25 cellular contexts compared by ENCODE assay signal in genomic region chr18:35443847-35444246, GRCh38.
"Had no signal": no experiment of that assay in that cellular context is flagged by ENCODE, and none has a peak within 500 bp of the region (broad histone marks: within the 10 kb centered on the region; RNA-seq: fewer than 3 reads in every experiment).

No MANE protein-coding gene starts in this region.

- H3K4me3 Mint-ChIP-seq: activated CD4-positive, alpha-beta memory T cell treated with anti-CD3 and anti-CD28 coated beads for 36 hours; activated CD4-positive, alpha-beta T cell treated with anti-CD3 and anti-CD28 coated beads, Interleukin-2, amount 10 ng/mL, durations not matched to agents 24 days and 14 days; activated T-cell treated with anti-CD3 and anti-CD28 coated beads, Interleukin-2, amount 50 U/mL, for 24 hours; activated T-helper 17 cell treated with anti-CD3 and anti-CD28 coated beads, Interleukin-2, amount 50 U/mL, for 72 hours; memory B cell; natural killer cell had no signal

- H3K4me1 ChIP-seq: testis, transverse colon had no signal

- H2AFZ ChIP-seq: hepatocyte had no signal

- H3K9me3 ChIP-seq: spleen, testis, transverse colon had no signal

- ATAC-seq: activated T-helper 17 cell treated with anti-CD3 and anti-CD28 coated beads, Interleukin-2, amount 50 U/mL, for 72 hours; esophagus mucosa; natural killer cell; stimulated activated naive CD8-positive, alpha-beta T cell treated with anti-CD3 and anti-CD28 coated beads, Interleukin-15, Interleukin-2, amounts not matched to agents 100 U/mL and 50 U/mL, for 24 hours had no signal

- H3K79me2 ChIP-seq: hepatocyte had no signal

- H3K27ac Mint-ChIP-seq: activated CD4-positive, alpha-beta memory T cell treated with anti-CD3 and anti-CD28 coated beads for 36 hours; activated CD4-positive, alpha-beta T cell treated with anti-CD3 and anti-CD28 coated beads, Interleukin-2, amount 10 ng/mL, durations not matched to agents 24 days and 14 days; activated T-cell treated with anti-CD3 and anti-CD28 coated beads, Interleukin-2, amount 50 U/mL, for 24 hours; activated T-helper 17 cell treated with anti-CD3 and anti-CD28 coated beads, Interleukin-2, amount 50 U/mL, for 72 hours; natural killer cell had no signal

- DNase-seq: activated CD4-positive, alpha-beta memory T cell treated with anti-CD3 and anti-CD28 coated beads for 36 hours; activated CD4-positive, alpha-beta T cell treated with anti-CD3 and anti-CD28 coated beads, Interleukin-2, amount 10 ng/mL, durations not matched to agents 24 days and 14 days; activated CD4-positive, CD25-positive, alpha-beta regulatory T cell treated with anti-CD3 and anti-CD28 coated beads, Interleukin-2, amount 50 U/mL, for 72 hours; activated CD8-positive, alpha-beta memory T cell treated with anti-CD3 and anti-CD28 coated beads, Interleukin-2, amount 50 U/mL, for 48 hours; activated gamma-delta T cell treated with Interleukin-2 at 50 U/mL for 16 hours; activated naive CD4-positive, alpha-beta T cell treated with anti-CD3 and anti-CD28 coated beads, Interleukin-2, amount 50 U/mL, for 16 hours; activated T-cell treated with anti-CD3 and anti-CD28 coated beads, Interleukin-2, amount 50 U/mL, for 24 hours; amniotic stem cell; brain microvascular endothelial cell; central memory CD4-positive, alpha-beta T cell; foreskin keratinocyte; islet precursor cell; natural killer cell; right cardiac atrium; spleen; stimulated activated naive CD8-positive, alpha-beta T cell treated with anti-CD3 and anti-CD28 coated beads, Interleukin-15, Interleukin-2, amounts not matched to agents 100 U/mL and 50 U/mL, for 24 hours; T-helper 2 cell; testis; transverse colon had no signal

- H3K4me2 ChIP-seq: hepatocyte had no signal

- FAIRE-seq: astrocyte, endothelial cell of umbilical vein had no signal

- H3K36me3 Mint-ChIP-seq: activated CD4-positive, alpha-beta memory T cell treated with anti-CD3 and anti-CD28 coated beads for 36 hours; memory B cell; natural killer cell had no signal

- H3K9me3 Mint-ChIP-seq: activated CD4-positive, alpha-beta memory T cell treated with anti-CD3 and anti-CD28 coated beads for 36 hours; activated CD4-positive, alpha-beta T cell treated with anti-CD3 and anti-CD28 coated beads, Interleukin-2, amount 10 ng/mL, durations not matched to agents 24 days and 14 days; activated T-cell treated with anti-CD3 and anti-CD28 coated beads, Interleukin-2, amount 50 U/mL, for 24 hours; activated T-helper 17 cell treated with anti-CD3 and anti-CD28 coated beads, Interleukin-2, amount 50 U/mL, for 72 hours; memory B cell; natural killer cell had no signal

- H3K36me3 ChIP-seq: brain microvascular endothelial cell, spleen, transverse colon had no signal

- H3K27ac ChIP-seq: brain microvascular endothelial cell, foreskin keratinocyte, hepatocyte, spleen, testis, transverse colon had no signal

- H3K4me3 ChIP-seq: hepatocyte, spleen, testis, transverse colon had no signal

- H3K4me1 Mint-ChIP-seq: activated T-helper 17 cell treated with anti-CD3 and anti-CD28 coated beads, Interleukin-2, amount 50 U/mL, for 72 hours; natural killer cell had no signal

- H3K27me3 ChIP-seq: brain microvascular endothelial cell, foreskin keratinocyte, hepatocyte, spleen, testis, transverse colon had no signal
